Comparison of ENCODE assay signal across 8 cellular contexts in genomic region chr11:75384438-75385080, GRCh38. TPM values are rescaled to one million over a fixed set of nuclear protein-coding genes. Genes with fewer than 3 reads are reported as not detected.
DNase-seq lines count a peak whose midpoint lies in the region; ATAC-seq, FAIRE-seq and TF ChIP-seq lines count a peak whose summit lies in the region.

No MANE protein-coding gene starts in this region.

- H4K20me1 ChIP-seq in GM23338 (replicated peaks; ENCODE audit: insufficient read depth) (no peaks in the 10 kb centered on the region), HepG2 (ENCODE audit: insufficient read depth, low read length) (no peaks in the 10 kb centered on the region)

- H3K4me1 ChIP-seq in GM23338 (ENCODE audit: insufficient read depth): no peaks in the 10 kb centered on the region; the same call in 1 of the 2 replicates
- peaks cover 14% of the 10 kb centered on the region for H3K4me1 ChIP-seq in colonic mucosa
- H3K4me1 ChIP-seq in HepG2 (ENCODE audit: insufficient read depth, low read length): peaks cover 57% of the 10 kb centered on the region

- no peak for TF ChIP-seq EP300 in HepG2 (IDR thresholded peaks at IDR 0.05; ENCODE audit: low read depth in 2 of 2, low read length in 2 of 2)
- TF ChIP-seq EP300 in HepG2 (CRISPR knock-in tag; IDR thresholded peaks at IDR 0.05; ENCODE audit: borderline replicate concordance): no peak

- intact Hi-C loops in colonic mucosa (cut with DNase I) (loop anchor here (1.0 to 2.0 kb wide), 2 partner anchors 56 to 104 kb away; no protein-coding TSS in a partner anchor), HepG2 (cut with micrococcal nuclease; ENCODE audit: unreplicated experiment) (loop anchor here (1.0 to 5.0 kb wide), 2 partner anchors 42 to 56 kb away; no protein-coding TSS in a partner anchor)

- H3K27ac Mint-ChIP-seq in GM23338: no peak overlapping the region

- 13% methylated on average over 24 of the region's 24 CpGs for WGBS in HepG2 (ENCODE audit: low lambda C conversion rate)

- FAIRE-seq in HepG2 (lab: Jason Lieb, UNC): no peak

- CTCF ChIA-PET in HepG2 (lab: Yijun Ruan, JAX; ENCODE audit: low intra/inter-chr PET ratio, low total read pairs): interaction anchor here (0.8 to 3.7 kb wide), 6 partner anchors 8 to 104 kb away, joined by 3 to 37 read pairs (median 6); partner anchors contain the start of gene ARRB1

- H3K4me2 ChIP-seq in GM23338: no peak overlapping the region
- peak overlapping the region; percentile 54 for H3K4me2 ChIP-seq in HepG2 (ENCODE audit: low read depth, low read length)

- H3K27ac ChIP-seq in GM23338 (ENCODE audit: low read depth): no peak overlapping the region
- peak overlapping the region; percentile 41 for H3K27ac ChIP-seq in colonic mucosa
- H3K27ac ChIP-seq in HepG2 (ENCODE audit: extremely low read length, insufficient read depth, low read length): no peak overlapping the region

- no TSS peak for BruUV-seq in HepG2 (replicated peaks; lab: Mats Ljungman, UMichigan)

- peaks cover 4% of the 10 kb centered on the region for H3K27me3 Mint-ChIP-seq in GM23338 (ENCODE audit: insufficient read depth, low read depth, poor library complexity)

- H3K9me3 ChIP-seq in colonic mucosa: no peaks in the 10 kb centered on the region
- no peaks in the 10 kb centered on the region for H3K9me3 ChIP-seq in HepG2 (ENCODE audit: low read length)

- ATAC-seq in GM23338 (peak; percentile 81), HepG2 (peak; percentile 78), GM18873 (IDR thresholded peaks at IDR 0.05; ENCODE audit: low FRiP score, unreplicated experiment) (no peak)

- H3F3A ChIP-seq in GM23338 (replicated peaks; ENCODE audit: low read depth): no peaks in the 10 kb centered on the region

- DNase-seq in AG08396 (ENCODE audit: low spot score) (peak; percentile 87), GM23338 (ENCODE audit: low spot score) (peak; percentile 92), NCI-H69 (lab: John Stamatoyannopoulos, UW) (peak; percentile 78), colonic mucosa (peak; percentile 89), HepG2 (ENCODE audit: low spot score) (peak; percentile 50)
- peak; percentile 62 to 66 for DNase-seq in activated CD4-positive, alpha-beta T cell treated with anti-CD3 and anti-CD28 coated beads, Interleukin-2, amount 50 U/mL, for 24 hours (ENCODE audit: low read depth in 1 of 2, low spot score in 1 of 2)
- peak; percentile 43 to 72 (median 63) for DNase-seq in stimulated activated CD4-positive, alpha-beta T cell treated with anti-CD3 and anti-CD28 coated beads, TNF-alpha, amount 100 ng/mL, for 1 hour (ENCODE audit: low read depth in 3 of 3, low spot score in 1 of 3)

- H3K4me3 ChIP-seq in GM23338 (no peak overlapping the region), colonic mucosa (no peak overlapping the region), HepG2 (replicated peaks in 1 of 3; ENCODE audit: insufficient read depth in 1 of 3, low read depth in 2 of 3, low read length in 3 of 3) (peak overlapping the region in 1 of 3 experiments; percentile 14; a peak in 1 of 6 replicates)

- H3K9ac ChIP-seq in colonic mucosa (ENCODE audit: low read depth in 2 of 2, low read length in 2 of 2): peak overlapping the region in 1 of 2 donors; percentile 58
- no peak overlapping the region for H3K9ac ChIP-seq in HepG2 (ENCODE audit: insufficient read depth, low read depth, low read length)

- no peaks in the 10 kb centered on the region for H3K9me3 Mint-ChIP-seq in GM23338

- H3K9me2 ChIP-seq in GM23338 (ENCODE audit: insufficient read depth): no peaks in the 10 kb centered on the region

- no peak for TF ChIP-seq POLR2A in HepG2 (IDR thresholded peaks at IDR 0.05; ENCODE audit: insufficient read depth in 1 of 2, low read depth in 2 of 2, low read length in 2 of 2)

- H2AFZ ChIP-seq in GM23338 (no peak overlapping the region), HepG2 (ENCODE audit: low read length) (no peak overlapping the region)

- H3K27me3 ChIP-seq in GM23338 (ENCODE audit: insufficient read depth) (no peaks in the 10 kb centered on the region), colonic mucosa (no peaks in the 10 kb centered on the region), HepG2 (ENCODE audit: control insufficient read depth in 1 of 2, insufficient read depth in 2 of 2, low read length in 2 of 2) (no peaks in the 10 kb centered on the region; a peak in 1 of 5 replicates)

- H3K36me3 Mint-ChIP-seq in GM23338 (ENCODE audit: low read depth): no peaks in the 10 kb centered on the region

- H3K4me1 Mint-ChIP-seq in GM23338: peaks cover 21% of the 10 kb centered on the region

- no peak overlapping the region for H3K4me3 Mint-ChIP-seq in GM23338

- TF ChIP-seq CTCF in GM23338 (conservative IDR thresholded peaks at IDR 0.05; ENCODE audit: low read depth in 2 of 2) (peak; percentile 96 to 98), colonic mucosa (IDR thresholded peaks at IDR 0.05) (peak; percentile 91), HepG2 (CRISPR knock-in tag; IDR thresholded peaks at IDR 0.05) (peak; percentile 97)

- H3K36me3 ChIP-seq in GM23338 (ENCODE audit: insufficient read depth): no peaks in the 10 kb centered on the region
- H3K36me3 ChIP-seq in colonic mucosa: no peaks in the 10 kb centered on the region
- no peaks in the 10 kb centered on the region for H3K36me3 ChIP-seq in HepG2 (replicated peaks in 1 of 2; ENCODE audit: control insufficient read depth in 1 of 2, insufficient read depth in 2 of 2, low read length in 2 of 2)

- TF ChIP-seq RAD21 in HepG2 (CRISPR knock-in tag; IDR thresholded peaks at IDR 0.05): peak; percentile 97

- H3K79me2 ChIP-seq in GM23338 (replicated peaks; ENCODE audit: insufficient read depth) (no peaks in the 10 kb centered on the region), HepG2 (ENCODE audit: insufficient read depth, low read length) (no peaks in the 10 kb centered on the region)

- in situ Hi-C loops in HepG2 (cut with HindIII; ENCODE audit: extremely low pct_ligation_motif_present, low pct_unique_long_range_greater_than_20kb): loop anchor here (5.0 kb wide), 3 partner anchors 57 to 148 kb away; no protein-coding TSS in a partner anchor

- POLR2A ChIA-PET in HepG2 (lab: Yijun Ruan, JAX): no interaction called here

RNA-seq across cellular contexts. Expression of gene RPS3, which starts 14.8 kb away (rescaled TPM):
- 1,200 and 1,745 TPM in 2 replicates for total RNA-seq in GM23338 (2014; rRNA removed; shearing (Covaris generic))
- polyA plus RNA-seq in GM23338 (2016; fragmentation: Nextera tagmentation; extraction: Ambion mirVana): 2,793 and 2,848 TPM in 2 replicates
- 1,000 to 10,000 TPM; 2,133 to 2,596 TPM for total RNA-seq in colonic mucosa
- total RNA-seq in HepG2 (2016; rRNA removed; fragmentation: Illumina TruSeq; extraction: Trizol): 2,143 and 2,814 TPM in 2 replicates
- total RNA-seq in HepG2 (2016; cell fraction: cytosol; rRNA removed; fragmentation: Illumina TruSeq; extraction: Trizol; ENCODE audit: low read depth): 3,026 and 3,837 TPM in 2 replicates
- total RNA-seq in HepG2 (2016; cell fraction: insoluble cytoplasmic fraction; rRNA removed; fragmentation: Illumina TruSeq; extraction: Trizol): 2,366 and 2,701 TPM in 2 replicates
- total RNA-seq in HepG2 (2016; cell fraction: membrane; rRNA removed; fragmentation: Illumina TruSeq; extraction: Trizol): 5,197 and 5,735 TPM in 2 replicates
- 799 and 826 TPM in 2 replicates for total RNA-seq in HepG2 (2016; cell fraction: nucleus; rRNA removed; fragmentation: Illumina TruSeq; extraction: Trizol)
- polyA plus RNA-seq in HepG2 (2011; rRNA removed): 3,295 and 3,616 TPM in 2 replicates
- 3,790 and 3,975 TPM in 2 replicates for polyA plus RNA-seq in HepG2 (2011; cell fraction: cytosol; rRNA removed)
- 1,120 and 1,329 TPM in 2 replicates for polyA plus RNA-seq in HepG2 (2011; cell fraction: nucleus; rRNA removed)
- polyA plus RNA-seq in HepG2 (2012): 4,677 and 5,383 TPM in 2 replicates
- polyA plus RNA-seq in HepG2 (2016; cell fraction: cytosol; fragmentation: Illumina TruSeq; extraction: Trizol; ENCODE audit: low read depth): 4,653 and 5,328 TPM in 2 replicates
- polyA plus RNA-seq in HepG2 (2016; cell fraction: insoluble cytoplasmic fraction; fragmentation: Illumina TruSeq; extraction: Trizol; ENCODE audit: low read depth): 3,740 and 3,849 TPM in 2 replicates
- 7,247 and 7,550 TPM in 2 replicates for polyA plus RNA-seq in HepG2 (2016; cell fraction: membrane; fragmentation: Illumina TruSeq; extraction: Trizol; ENCODE audit: low read depth)
- polyA plus RNA-seq in HepG2 (2016; cell fraction: nucleus; fragmentation: Illumina TruSeq; extraction: Trizol; ENCODE audit: insufficient read depth, low read depth): 2,020 and 2,028 TPM in 2 replicates
- 1,170 and 2,337 TPM in 2 replicates for polyA minus RNA-seq in HepG2 (2011; rRNA and poly(A)+ RNA removed; ENCODE audit: low replicate concordance)
- polyA minus RNA-seq in HepG2 (2011; cell fraction: cytosol; rRNA and poly(A)+ RNA removed): 547 and 597 TPM in 2 replicates
- polyA minus RNA-seq in HepG2 (2011; cell fraction: nucleus; rRNA and poly(A)+ RNA removed): 281 and 352 TPM in 2 replicates

RNA-seq across cellular contexts. Expression of gene ARRB1, which starts 33.1 kb away (rescaled TPM):
- total RNA-seq in GM23338 (2014; rRNA removed; shearing (Covaris generic)): 11.1 and 17.0 TPM in 2 replicates
- polyA plus RNA-seq in GM23338 (2016; fragmentation: Nextera tagmentation; extraction: Ambion mirVana) (5.8 and 6.3 TPM in 2 replicates), HepG2 (2011; rRNA removed) (35.7 and 35.9 TPM in 2 replicates)
- total RNA-seq in colonic mucosa (10 to 100 TPM; 70.3 to 73.4 TPM), HepG2 (2016; rRNA removed; fragmentation: Illumina TruSeq; extraction: Trizol) (22.5 and 25.2 TPM in 2 replicates)
- 15.2 and 19.6 TPM in 2 replicates for total RNA-seq in HepG2 (2016; cell fraction: cytosol; rRNA removed; fragmentation: Illumina TruSeq; extraction: Trizol; ENCODE audit: low read depth)
- total RNA-seq in HepG2 (2016; cell fraction: insoluble cytoplasmic fraction; rRNA removed; fragmentation: Illumina TruSeq; extraction: Trizol): 21.7 and 25.0 TPM in 2 replicates
- 20.4 and 20.9 TPM in 2 replicates for total RNA-seq in HepG2 (2016; cell fraction: membrane; rRNA removed; fragmentation: Illumina TruSeq; extraction: Trizol)
- 15.7 and 24.9 TPM in 2 replicates for total RNA-seq in HepG2 (2016; cell fraction: nucleus; rRNA removed; fragmentation: Illumina TruSeq; extraction: Trizol)
- 33.5 and 41.0 TPM in 2 replicates for polyA plus RNA-seq in HepG2 (2011; cell fraction: cytosol; rRNA removed)
- 50.3 and 56.4 TPM in 2 replicates for polyA plus RNA-seq in HepG2 (2011; cell fraction: nucleus; rRNA removed)
- 25.7 and 29.8 TPM in 2 replicates for polyA plus RNA-seq in HepG2 (2012)
- 19.3 and 20.1 TPM in 2 replicates for polyA plus RNA-seq in HepG2 (2016; cell fraction: cytosol; fragmentation: Illumina TruSeq; extraction: Trizol; ENCODE audit: low read depth)
- polyA plus RNA-seq in HepG2 (2016; cell fraction: insoluble cytoplasmic fraction; fragmentation: Illumina TruSeq; extraction: Trizol; ENCODE audit: low read depth): 33.2 and 40.0 TPM in 2 replicates
- polyA plus RNA-seq in HepG2 (2016; cell fraction: membrane; fragmentation: Illumina TruSeq; extraction: Trizol; ENCODE audit: low read depth): 23.0 and 27.7 TPM in 2 replicates
- polyA plus RNA-seq in HepG2 (2016; cell fraction: nucleus; fragmentation: Illumina TruSeq; extraction: Trizol; ENCODE audit: insufficient read depth, low read depth): 26.7 and 32.1 TPM in 2 replicates
- 48.7 and 175 TPM in 2 replicates for polyA minus RNA-seq in HepG2 (2011; rRNA and poly(A)+ RNA removed; ENCODE audit: low replicate concordance)
- polyA minus RNA-seq in HepG2 (2011; cell fraction: cytosol; rRNA and poly(A)+ RNA removed): 37.4 and 40.0 TPM in 2 replicates
- polyA minus RNA-seq in HepG2 (2011; cell fraction: nucleus; rRNA and poly(A)+ RNA removed): 68.6 and 72.2 TPM in 2 replicates

RNA-seq across cellular contexts. Expression of gene KLHL35, which starts 48.4 kb away (rescaled TPM):
- 0.28 and 1.1 TPM in 2 replicates for total RNA-seq in GM23338 (2014; rRNA removed; shearing (Covaris generic))
- polyA plus RNA-seq in GM23338 (2016; fragmentation: Nextera tagmentation; extraction: Ambion mirVana): 0.10 TPM in 1 of 2 replicates, not detected in the other
- under 1 TPM; 0.50 to 0.67 TPM for total RNA-seq in colonic mucosa
- total RNA-seq in HepG2 (2016; rRNA removed; fragmentation: Illumina TruSeq; extraction: Trizol): not detected in 2 replicates
- not detected in 2 replicates for total RNA-seq in HepG2 (2016; cell fraction: cytosol; rRNA removed; fragmentation: Illumina TruSeq; extraction: Trizol; ENCODE audit: low read depth)
- not detected in 2 replicates for total RNA-seq in HepG2 (2016; cell fraction: insoluble cytoplasmic fraction; rRNA removed; fragmentation: Illumina TruSeq; extraction: Trizol)
- total RNA-seq in HepG2 (2016; cell fraction: membrane; rRNA removed; fragmentation: Illumina TruSeq; extraction: Trizol): not detected in 2 replicates
- not detected in 2 replicates for total RNA-seq in HepG2 (2016; cell fraction: nucleus; rRNA removed; fragmentation: Illumina TruSeq; extraction: Trizol)
- polyA plus RNA-seq in HepG2 (2011; rRNA removed): not detected in 2 replicates
- polyA plus RNA-seq in HepG2 (2011; cell fraction: cytosol; rRNA removed): 0.03 TPM in 1 of 2 replicates, not detected in the other
- 0.10 and 0.14 TPM in 2 replicates for polyA plus RNA-seq in HepG2 (2011; cell fraction: nucleus; rRNA removed)
- polyA plus RNA-seq in HepG2 (2012): 0.12 TPM in 1 of 2 replicates, not detected in the other
- not detected in 2 replicates for polyA plus RNA-seq in HepG2 (2016; cell fraction: cytosol; fragmentation: Illumina TruSeq; extraction: Trizol; ENCODE audit: low read depth)
- not detected in 2 replicates for polyA plus RNA-seq in HepG2 (2016; cell fraction: insoluble cytoplasmic fraction; fragmentation: Illumina TruSeq; extraction: Trizol; ENCODE audit: low read depth)
- polyA plus RNA-seq in HepG2 (2016; cell fraction: membrane; fragmentation: Illumina TruSeq; extraction: Trizol; ENCODE audit: low read depth): not detected in 2 replicates
- polyA plus RNA-seq in HepG2 (2016; cell fraction: nucleus; fragmentation: Illumina TruSeq; extraction: Trizol; ENCODE audit: insufficient read depth, low read depth): 1.3 TPM in 1 of 2 replicates, not detected in the other
- 9.7 TPM in 1 of 2 replicates, not detected in the other for polyA minus RNA-seq in HepG2 (2011; rRNA and poly(A)+ RNA removed; ENCODE audit: low replicate concordance)
- polyA minus RNA-seq in HepG2 (2011; cell fraction: cytosol; rRNA and poly(A)+ RNA removed): 0.70 TPM in 1 of 2 replicates, not detected in the other
- 0.64 TPM in 1 of 2 replicates, not detected in the other for polyA minus RNA-seq in HepG2 (2011; cell fraction: nucleus; rRNA and poly(A)+ RNA removed)
